Comparison of ENCODE assay signal across 8 cellular contexts in the genomic region with DNA sequence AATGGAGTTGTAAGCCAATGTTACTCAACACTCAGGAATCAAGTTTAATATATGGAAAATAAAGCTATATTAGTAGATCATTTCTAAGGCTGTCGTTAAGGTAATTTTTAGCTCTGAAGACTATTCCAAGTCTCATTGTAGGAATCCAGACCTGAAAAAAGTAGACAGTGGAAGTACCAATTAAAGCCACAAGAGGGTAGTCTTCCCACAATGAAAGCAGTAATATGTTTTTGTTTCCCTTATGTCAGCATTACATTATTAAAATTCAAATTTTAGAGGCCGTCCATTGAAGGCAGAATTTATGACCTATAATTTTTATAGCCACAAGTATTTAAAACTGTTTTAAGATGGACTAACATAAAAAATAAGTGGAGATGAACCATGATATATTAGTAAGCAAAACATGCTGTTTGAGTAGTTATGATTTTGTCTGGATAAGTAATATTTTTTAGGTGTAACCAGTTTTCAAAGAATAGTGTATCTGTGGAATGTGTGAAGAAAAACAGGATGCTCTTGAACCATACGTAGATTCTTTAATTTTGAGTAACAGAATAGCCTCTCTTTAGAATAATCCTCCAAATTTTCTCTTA.
DNase-seq lines count a peak whose midpoint lies in the region; ATAC-seq lines count a peak whose summit lies in the region.

No MANE protein-coding gene starts in this region.

- peak; percentile 68 for ATAC-seq in HG02759 (IDR thresholded peaks at IDR 0.05; ENCODE audit: unreplicated experiment)

- no peaks in the 10 kb centered on the region for H3K36me3 Mint-ChIP-seq in activated naive CD8-positive, alpha-beta T cell treated with anti-CD3 and anti-CD28 coated beads for 36 hours

- H3K9me3 Mint-ChIP-seq in activated naive CD8-positive, alpha-beta T cell treated with anti-CD3 and anti-CD28 coated beads for 36 hours = no peaks in the 10 kb centered on the region

- DNase-seq in DMS153 treated with DMSO at 0.1 percent for 48 hours (lab: John Stamatoyannopoulos, UW; ENCODE audit: unreplicated experiment) (peak; percentile 22), DMS153 (lab: John Stamatoyannopoulos, UW) (no peak), NCI-H460 (ENCODE audit: extremely low read depth, low read depth) (peak; percentile 43), dermis microvascular lymphatic vessel endothelial cell (ENCODE audit: low read depth in 2 of 2) (peak; percentile 21 to 44), pons (ENCODE audit: low spot score) (peak; percentile 39), occipital lobe (lab: John Stamatoyannopoulos, UW) (no peak)
- no peak for DNase-seq in activated naive CD8-positive, alpha-beta T cell treated with anti-CD3 and anti-CD28 coated beads for 36 hours

- no peaks in the 10 kb centered on the region for H3K27me3 Mint-ChIP-seq in activated naive CD8-positive, alpha-beta T cell treated with anti-CD3 and anti-CD28 coated beads for 36 hours

- H3K4me3 Mint-ChIP-seq in activated naive CD8-positive, alpha-beta T cell treated with anti-CD3 and anti-CD28 coated beads for 36 hours = no peak overlapping the region

- H3K27ac Mint-ChIP-seq in activated naive CD8-positive, alpha-beta T cell treated with anti-CD3 and anti-CD28 coated beads for 36 hours = no peak overlapping the region

- no peaks in the 10 kb centered on the region for H3K4me1 Mint-ChIP-seq in activated naive CD8-positive, alpha-beta T cell treated with anti-CD3 and anti-CD28 coated beads for 36 hours

Comparison
In these comparisons a context has a peak if more than half of its experiments do, and no peak if none do; other contexts are left out.
1. DNase-seq: peak in DMS153 treated with DMSO at 0.1 percent for 48 hours (single experiment), NCI-H460 (single experiment), dermis microvascular lymphatic vessel endothelial cell (2 of 2) and pons (single experiment); none in DMS153 (single experiment), activated naive CD8-positive, alpha-beta T cell treated with anti-CD3 and anti-CD28 coated beads for 36 hours (single experiment) and occipital lobe (single experiment).